In the genomic region with DNA sequence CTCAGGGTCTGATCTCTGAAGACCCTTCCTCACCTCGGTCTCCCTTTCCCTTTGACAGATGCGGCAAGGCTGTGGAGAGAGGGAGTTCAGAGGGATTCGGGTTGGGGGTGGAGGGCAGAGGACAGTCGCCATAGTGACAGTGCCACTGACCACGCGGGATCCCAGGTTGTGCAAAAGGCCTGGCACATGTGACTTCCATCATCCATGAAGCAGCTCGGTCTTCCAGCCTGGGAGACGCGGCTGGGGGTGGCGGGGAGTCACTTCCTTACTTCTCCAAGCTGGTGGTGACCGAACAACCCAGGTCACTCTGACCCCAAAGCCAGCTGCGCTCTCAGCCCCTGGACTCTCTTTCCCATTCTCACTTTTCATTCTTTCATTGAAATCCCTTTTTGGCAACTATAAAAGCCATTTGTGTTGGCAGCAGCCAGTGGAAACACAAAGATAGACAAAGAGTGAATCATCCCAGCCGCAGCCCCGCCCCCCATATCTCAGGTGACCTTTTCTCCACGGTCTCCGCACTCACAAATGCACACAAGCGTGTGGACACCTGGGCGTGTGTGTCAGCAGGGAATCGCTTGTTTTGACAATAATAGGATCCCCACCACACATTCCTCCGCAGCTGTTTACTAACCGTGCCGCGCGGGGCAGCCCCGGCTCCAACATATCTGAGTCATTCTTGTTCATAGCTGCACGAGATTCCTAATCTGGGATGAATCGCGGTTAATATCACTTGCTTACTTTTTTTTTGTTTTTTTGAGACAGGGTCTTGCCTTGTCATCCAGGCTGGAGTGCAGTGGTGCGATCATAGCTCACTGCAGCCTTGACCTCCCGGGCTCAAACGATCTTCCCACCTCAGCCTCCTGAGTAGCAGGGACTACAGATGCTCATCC, we compare ENCODE assay signal across 8 cellular contexts.
DNase-seq lines count a peak whose midpoint lies in the region; ATAC-seq, FAIRE-seq and TF ChIP-seq lines count a peak whose summit lies in the region.

No MANE protein-coding gene starts in this region.

- no peak for FAIRE-seq in D721Med (lab: Jason Lieb, UNC)

- no peak overlapping the region for H3K9ac ChIP-seq in neuronal stem cell (ENCODE audit: low read depth, low read length, poor library complexity)

- no peaks in the 10 kb centered on the region for H3K27me3 ChIP-seq in neuronal stem cell (ENCODE audit: control insufficient read depth in 3 of 3, insufficient read depth in 3 of 3, low read depth in 1 of 3, low read length in 3 of 3)

- no peak overlapping the region for H4K8ac ChIP-seq in neuronal stem cell (ENCODE audit: low read depth, low read length)

- ATAC-seq in HG03469 (IDR thresholded peaks at IDR 0.05; ENCODE audit: unreplicated experiment) (no peak), T-cell (replicated peaks in 1 of 4) (no peak)

- peak overlapping the region; percentile 70 for H2BK15ac ChIP-seq in neuronal stem cell (ENCODE audit: low read length)

- peaks cover 0 to 2% of the 10 kb centered on the region in 2 donors for H3K27me3 Mint-ChIP-seq in T-cell

- no peaks in the 10 kb centered on the region for H3K79me1 ChIP-seq in neuronal stem cell (ENCODE audit: low read depth, low read length)

- H3K18ac ChIP-seq in neuronal stem cell (ENCODE audit: low read length) = peak overlapping the region; percentile 97

- no peak overlapping the region for H3K4me3 Mint-ChIP-seq in T-cell

- no peak overlapping the region for H3K4me2 ChIP-seq in neuronal stem cell (ENCODE audit: insufficient read depth, low read length, poor library complexity, severe bottlenecking)

- H3K27ac Mint-ChIP-seq in T-cell = no peak overlapping the region

- H4K91ac ChIP-seq in neuronal stem cell (ENCODE audit: low read depth, low read length, poor library complexity) = no peak overlapping the region

- no peaks in the 10 kb centered on the region for H3K9me3 Mint-ChIP-seq in T-cell

- peak overlapping the region; percentile 8 for H2AFZ ChIP-seq in neuronal stem cell (ENCODE audit: low read length)

- H3K27ac ChIP-seq in neuronal stem cell (replicated peaks; ENCODE audit: low read length) = peak overlapping the region; percentile 57

- POLR2A ChIA-PET in T-cell (lab: Charles Lee) = no interaction called here

- CTCF ChIA-PET in T-cell (lab: Charles Lee) = no interaction called here

- WGBS in neuronal stem cell (ENCODE audit: extremely low coverage in 2 of 2, insufficient read length in 2 of 2, insufficient replicate concordance in 1 of 2), 2 donors = no CpG with 5 or more reads among the region's 31 CpGs

- no peaks in the 10 kb centered on the region for H3K36me3 Mint-ChIP-seq in T-cell

- peak overlapping the region; percentile 99 for H2AK5ac ChIP-seq in neuronal stem cell (ENCODE audit: low read depth, low read length)

- H3K36me3 ChIP-seq in neuronal stem cell (replicated peaks in 1 of 2; ENCODE audit: control insufficient read depth in 2 of 2, insufficient read depth in 2 of 2, low read length in 2 of 2) = no peaks in the 10 kb centered on the region

- peak overlapping the region; percentile 47 for H2BK120ac ChIP-seq in neuronal stem cell (ENCODE audit: low read depth, low read length)

- no peaks in the 10 kb centered on the region for H3K9me3 ChIP-seq in neuronal stem cell (replicated peaks in 1 of 2; ENCODE audit: control insufficient read depth in 2 of 2, insufficient read depth in 1 of 2, low read depth in 1 of 2, low read length in 2 of 2)

- H3K4me1 Mint-ChIP-seq in T-cell = peaks cover 0 to 3% (median 1%) of the 10 kb centered on the region in 3 donors

- TF ChIP-seq CTCF in epithelial cell of esophagus (IDR thresholded peaks at IDR 0.05; ENCODE audit: insufficient read depth, low read depth, low read length, missing control alignments) (no peak), D721Med (IDR thresholded peaks at IDR 0.05; ENCODE audit: insufficient read depth, missing control alignments) (no peak)

- peak overlapping the region; percentile 2 for H3K4ac ChIP-seq in neuronal stem cell (ENCODE audit: low read length)

- peak; percentile 84 for DNase-seq in H4 (ENCODE audit: low spot score)
- peak; percentile 77 for DNase-seq in NCI-H69 (lab: John Stamatoyannopoulos, UW)
- peak; percentile 93 for DNase-seq in epithelial cell of esophagus (ENCODE audit: low read depth)
- DNase-seq in neuronal stem cell (ENCODE audit: low spot score) = peak; percentile 35
- no peak for DNase-seq in retina
- no peak for DNase-seq in T-cell
- DNase-seq in D721Med (ENCODE audit: insufficient read length, low spot score) = no peak

- H3K14ac ChIP-seq in neuronal stem cell (ENCODE audit: low read length) = no peak overlapping the region

- H3K23ac ChIP-seq in neuronal stem cell (ENCODE audit: low read depth, low read length, poor library complexity) = peak overlapping the region; percentile 34

- H3K4me3 ChIP-seq in epithelial cell of esophagus (ENCODE audit: low read length) = peak overlapping the region; percentile 10
- no peak overlapping the region for H3K4me3 ChIP-seq in neuronal stem cell (ENCODE audit: low read length in 2 of 2)

- peak overlapping the region; percentile 97 for H2BK5ac ChIP-seq in neuronal stem cell (ENCODE audit: low read length)

- peaks cover 7 to 31% of the 10 kb centered on the region in 2 donors for H3K4me1 ChIP-seq in neuronal stem cell (ENCODE audit: control insufficient read depth in 2 of 2, insufficient read depth in 1 of 2, low read depth in 1 of 2, low read length in 2 of 2)

- no peak overlapping the region for H2BK12ac ChIP-seq in neuronal stem cell (ENCODE audit: low read length)

Comparison
In these comparisons a context has a peak if more than half of its experiments do, and no peak if none do; other contexts are left out.
1. DNase-seq: peak in H4 (single experiment), NCI-H69 (single experiment), epithelial cell of esophagus (single experiment) and neuronal stem cell (single experiment); none in retina (single experiment), T-cell (0 of 34) and D721Med (single experiment).